In the genomic region with DNA sequence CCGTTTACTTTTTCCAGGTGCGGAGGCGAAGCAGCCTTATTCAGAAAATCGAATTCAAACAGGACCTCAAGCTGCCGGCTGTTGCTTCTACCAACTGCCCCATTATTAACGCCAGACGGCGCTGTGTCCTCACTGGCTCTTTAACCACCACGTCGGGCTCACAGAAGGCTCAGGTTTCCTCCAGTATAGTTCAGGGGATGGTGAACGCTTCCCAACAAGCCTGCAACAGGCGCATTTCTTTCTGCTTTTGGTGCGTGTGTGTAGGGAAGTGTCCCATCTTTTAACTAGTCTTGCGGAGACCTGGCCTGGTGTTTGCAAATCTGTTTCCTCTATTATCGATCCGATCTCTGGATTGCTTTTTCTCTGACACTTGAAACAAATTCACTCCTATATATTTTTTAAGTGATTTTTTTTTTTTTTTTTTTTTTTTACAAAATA, we compare ENCODE assay signal across 8 cellular contexts. TPM values are rescaled to one million over a fixed set of nuclear protein-coding genes. Genes with fewer than 3 reads are reported as not detected.
DNase-seq lines count a peak whose midpoint lies in the region; ATAC-seq and TF ChIP-seq lines count a peak whose summit lies in the region.

No MANE protein-coding gene starts in this region.

- TF ChIP-seq CTCF in GM12872 (IDR thresholded peaks at IDR 0.05; ENCODE audit: insufficient read depth, low read depth, low read length) (peak; percentile 99), kidney epithelial cell (IDR thresholded peaks at IDR 0.05; ENCODE audit: insufficient read depth, low read length, poor library complexity, severe bottlenecking) (peak; percentile 93)

- DNase-seq in NCI-H345 treated with DMSO at 0.1 percent for 48 hours (lab: John Stamatoyannopoulos, UW; ENCODE audit: unreplicated experiment) (peak; percentile 93), caudate nucleus (lab: John Stamatoyannopoulos, UW) (peak in 56 of 61 donors; percentile 9 to 90 (median 62)), kidney epithelial cell (ENCODE audit: low read depth) (peak; percentile 55)
- peak in 3 of 4 experiments; percentile 22 to 41 (median 26) for DNase-seq in activated CD4-positive, CD25-positive, alpha-beta regulatory T cell (lab: John Stamatoyannopoulos, UW)
- peak; percentile 65 for DNase-seq in stimulated activated CD4-positive, alpha-beta T cell treated with anti-CD3 and anti-CD28 coated beads, Interleukin-1b, Interleukin-23, amount 100 ng/mL, for 48 hours

- H3K27ac ChIP-seq in caudate nucleus (ENCODE audit: low read depth, low read length): no peak overlapping the region

- ATAC-seq in HG03139 (IDR thresholded peaks at IDR 0.05; ENCODE audit: unreplicated experiment): peak; percentile 52
- no peak for ATAC-seq in GM21367 (IDR thresholded peaks at IDR 0.05; ENCODE audit: unreplicated experiment)

- H3K4me3 ChIP-seq in kidney epithelial cell (ENCODE audit: low read depth, low read length): no peak overlapping the region

- no peaks in the 10 kb centered on the region for H3K36me3 ChIP-seq in kidney epithelial cell (ENCODE audit: control insufficient read depth, insufficient read depth, low read length)

- peaks cover 32% of the 10 kb centered on the region for H3K27me3 ChIP-seq in kidney epithelial cell (ENCODE audit: control insufficient read depth, insufficient read depth, low read length)

RNA-seq across cellular contexts. Expression of gene STUM, which starts 0.8 kb away (rescaled TPM):
- total RNA-seq in kidney epithelial cell: 0.04 TPM in 1 of 2 replicates, not detected in the other

Comparison
In these comparisons a context has a peak if more than half of its experiments do, and no peak if none do; other contexts are left out.
1. DNase-seq: peak in every context shown above with its lines; median percentile 93 in NCI-H345 treated with DMSO at 0.1 percent for 48 hours; 65 in stimulated activated CD4-positive, alpha-beta T cell treated with anti-CD3 and anti-CD28 coated beads, Interleukin-1b, Interleukin-23, amount 100 ng/mL, for 48 hours; 62 in caudate nucleus; 55 in kidney epithelial cell; 26 in activated CD4-positive, CD25-positive, alpha-beta regulatory T cell.